In genomic region chr2:58046335-58046584, GRCh38 we compare ENCODE assay signal across 8 cellular contexts. TPM values are rescaled to one million over a fixed set of nuclear protein-coding genes. Genes with fewer than 3 reads are reported as not detected.
DNase-seq lines count a peak whose midpoint lies in the region; ATAC-seq, FAIRE-seq and TF ChIP-seq lines count a peak whose summit lies in the region.

No MANE protein-coding gene starts in this region.

- FAIRE-seq in kidney (lab: Jason Lieb, UNC) = no peak

- H3K36me3 Mint-ChIP-seq in stimulated activated naive CD8-positive, alpha-beta T cell treated with anti-CD3 and anti-CD28 coated beads, Interleukin-15, Interleukin-2, amounts not matched to agents 100 ng/mL and 50 ng/mL, for 24 hours (ENCODE audit: low read depth) = peaks cover 18% of the 10 kb centered on the region

- TF ChIP-seq CTCF in kidney (IDR thresholded peaks at IDR 0.05; ENCODE audit: borderline replicate concordance, extremely low read depth, insufficient read depth) (no peak), testis (IDR thresholded peaks at IDR 0.05) (no peak)

- no peak for DNase-seq in stimulated activated naive CD8-positive, alpha-beta T cell treated with anti-CD3 and anti-CD28 coated beads, Interleukin-15, Interleukin-2, amounts not matched to agents 100 U/mL and 50 U/mL, for 24 hours
- DNase-seq in adipocyte (ENCODE audit: low read depth) = no peak
- no peak for DNase-seq in kidney
- DNase-seq in testis = no peak
- no peak for DNase-seq in UCSD-AML1 (lab: John Stamatoyannopoulos, UW; ENCODE audit: unreplicated experiment)
- DNase-seq in H4 (ENCODE audit: low spot score) = no peak
- DNase-seq in glomerular visceral epithelial cell (ENCODE audit: extremely low spot score) = no peak

- 0 to 1% methylated on average over 8 to 14 of the region's 14 CpGs for WGBS in testis, 2 donors

- peak overlapping the region; percentile 93 for H3K27ac Mint-ChIP-seq in stimulated activated naive CD8-positive, alpha-beta T cell treated with anti-CD3 and anti-CD28 coated beads, Interleukin-15, Interleukin-2, amounts not matched to agents 100 ng/mL and 50 ng/mL, for 24 hours

- H3K9me3 ChIP-seq in adipocyte (ENCODE audit: control insufficient read depth, low read length) = no peaks in the 10 kb centered on the region
- H3K9me3 ChIP-seq in kidney (ENCODE audit: control insufficient read depth in 1 of 2, low read length in 2 of 2) = no peaks in the 10 kb centered on the region
- no peaks in the 10 kb centered on the region for H3K9me3 ChIP-seq in testis

- TF ChIP-seq POLR2A in testis (IDR thresholded peaks at IDR 0.05) = no peak

- H3K4me3 Mint-ChIP-seq in stimulated activated naive CD8-positive, alpha-beta T cell treated with anti-CD3 and anti-CD28 coated beads, Interleukin-15, Interleukin-2, amounts not matched to agents 100 ng/mL and 50 ng/mL, for 24 hours = peak overlapping the region; percentile 89

- H3K27ac ChIP-seq in kidney (ENCODE audit: low read depth in 2 of 2, low read length in 2 of 2) = peak overlapping the region; percentile 87 to 92
- peak overlapping the region; percentile 96 to 98 for H3K27ac ChIP-seq in testis

- H3K9me3 Mint-ChIP-seq in stimulated activated naive CD8-positive, alpha-beta T cell treated with anti-CD3 and anti-CD28 coated beads, Interleukin-15, Interleukin-2, amounts not matched to agents 100 ng/mL and 50 ng/mL, for 24 hours = no peaks in the 10 kb centered on the region

- H3K4me1 ChIP-seq in adipocyte (ENCODE audit: control insufficient read depth, insufficient read depth, low read length) (peaks cover 26% of the 10 kb centered on the region), kidney (ENCODE audit: control insufficient read depth in 1 of 2, insufficient read depth in 1 of 2, low read depth in 1 of 2, low read length in 2 of 2) (peaks cover 3 to 5% of the 10 kb centered on the region in 2 donors), testis (peaks cover 6% of the 10 kb centered on the region)

- no peaks in the 10 kb centered on the region for H3K27me3 ChIP-seq in adipocyte (replicated peaks; ENCODE audit: control insufficient read depth, insufficient read depth, low read length)
- no peaks in the 10 kb centered on the region for H3K27me3 ChIP-seq in testis

- H3K9ac ChIP-seq in adipocyte (ENCODE audit: low read length) = peak overlapping the region; percentile 91
- peak overlapping the region; percentile 92 to 93 for H3K9ac ChIP-seq in kidney (ENCODE audit: low read length in 2 of 2)

- peaks cover 56% of the 10 kb centered on the region for H3K4me1 Mint-ChIP-seq in stimulated activated naive CD8-positive, alpha-beta T cell treated with anti-CD3 and anti-CD28 coated beads, Interleukin-15, Interleukin-2, amounts not matched to agents 100 ng/mL and 50 ng/mL, for 24 hours (ENCODE audit: low read depth)

- no peaks in the 10 kb centered on the region for H3K36me3 ChIP-seq in adipocyte (ENCODE audit: control insufficient read depth, insufficient read depth, low read length, severe bottlenecking)
- H3K36me3 ChIP-seq in kidney (ENCODE audit: control insufficient read depth in 1 of 2, insufficient read depth in 2 of 2, low read length in 2 of 2) = no peaks in the 10 kb centered on the region
- H3K36me3 ChIP-seq in testis (ENCODE audit: low read depth, missing control alignments) = no peaks in the 10 kb centered on the region

- H3K4me3 ChIP-seq in adipocyte (ENCODE audit: low read length) (peak overlapping the region; percentile 90), kidney (ENCODE audit: low read length in 2 of 2) (peak overlapping the region; percentile 90 to 91), testis (peak overlapping the region; percentile 92 to 97)

- intact Hi-C loops in kidney (cut with DNase I) (no loop called here), testis (cut with DNase I; ENCODE audit: low total_unique reads) (no loop called here)

- no peaks in the 10 kb centered on the region for H3K27me3 Mint-ChIP-seq in stimulated activated naive CD8-positive, alpha-beta T cell treated with anti-CD3 and anti-CD28 coated beads, Interleukin-15, Interleukin-2, amounts not matched to agents 100 ng/mL and 50 ng/mL, for 24 hours

- no peak for ATAC-seq in stimulated activated naive CD8-positive, alpha-beta T cell treated with anti-CD3 and anti-CD28 coated beads, Interleukin-15, Interleukin-2, amounts not matched to agents 100 U/mL and 50 U/mL, for 24 hours

RNA-seq across cellular contexts. Expression of gene VRK2, which starts 0.3 kb away (rescaled TPM):
- total RNA-seq in kidney = 26.5 TPM
- polyA plus RNA-seq in kidney (ENCODE audit: insufficient read depth, low read depth, low replicate concordance) = 7.2 TPM
- 10 to 100 TPM; 16.6 to 18.5 TPM for total RNA-seq in testis
- polyA plus RNA-seq in testis (ENCODE audit: insufficient read depth, low read depth, low replicate concordance) = 16.7 TPM
- total RNA-seq in H4 (2014; rRNA removed; shearing (Covaris generic)) = 0.10 TPM in 1 of 2 replicates, not detected in the other

Comparison
In these comparisons a context has a peak if more than half of its experiments do, and no peak if none do; other contexts are left out.
1. RNA of gene VRK2, which starts 0.3 kb away (total RNA-seq): 26.5 TPM in kidney (single experiment) and 16.6 to 18.5 TPM in testis; 0.10 TPM in H4; every median in the first group is over 10 times any median in the second.
2. Peak in every context shown above with its lines, with median percentiles within 50 percentile points of each other: H3K4me3 ChIP-seq.